8 cellular contexts compared by ENCODE assay signal in the genomic region with DNA sequence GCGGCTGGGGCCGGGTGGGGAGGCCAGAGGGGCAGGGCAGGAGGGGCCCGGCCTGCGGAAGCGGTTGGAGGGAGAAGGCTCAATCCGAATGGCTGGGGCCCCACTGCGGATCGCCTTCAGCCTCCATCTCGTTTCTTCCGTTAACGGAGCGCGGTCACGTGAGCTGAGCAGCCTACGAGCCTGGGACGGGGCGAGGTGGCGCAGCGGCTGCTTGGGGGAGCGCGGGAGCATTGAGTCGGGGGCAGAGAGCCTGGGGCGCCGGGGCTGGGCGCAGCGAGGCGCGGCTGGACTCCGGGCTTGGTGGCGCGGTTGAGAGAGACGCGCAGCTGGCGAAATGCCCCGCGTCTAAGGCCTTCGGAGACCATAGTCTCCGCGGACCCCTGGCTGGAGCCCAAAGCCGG.
DNase-seq lines count a peak whose midpoint lies in the region; ATAC-seq, FAIRE-seq and TF ChIP-seq lines count a peak whose summit lies in the region.
"Not testable (repeated sequence)": the region's sequence is repeated elsewhere in the genome, so short reads cannot be mapped to it uniquely, and the experiment has no call there.

No MANE protein-coding gene starts in this region.

- H3K27me3 ChIP-seq in MM.1S (replicated peaks; ENCODE audit: insufficient read depth, low read length); ectodermal cell (ENCODE audit: control insufficient read depth, insufficient read depth, low read length, poor library complexity, severe bottlenecking); small intestine (ENCODE audit: control insufficient read depth in 2 of 2, insufficient read depth in 2 of 2, low read length in 2 of 2); vagina: not testable (repeated sequence)

- not testable (repeated sequence) for H3K4me1 ChIP-seq in MM.1S (ENCODE audit: low read length); ectodermal cell (ENCODE audit: control insufficient read depth, insufficient read depth, low read length); small intestine (ENCODE audit: control insufficient read depth in 2 of 2, insufficient read depth in 1 of 2, low read depth in 1 of 2, low read length in 1 of 2)
- H3K4me1 ChIP-seq in vagina, result peaks cover 39% of the 10 kb centered on the region

- peak in 1 of 2 donors; percentile 20 for TF ChIP-seq POLR2A in vagina (IDR thresholded peaks at IDR 0.05)

- peak overlapping the region; percentile 46; the same call in 1 of the 2 replicates for H2AFZ ChIP-seq in MM.1S (ENCODE audit: low read length)

- H3K79me2 ChIP-seq in MM.1S (ENCODE audit: low read length), result peaks cover 43% of the 10 kb centered on the region

- not testable (repeated sequence) for H3K9me2 ChIP-seq in MM.1S (replicated peaks; ENCODE audit: insufficient read depth, low read length)

- H3K4me3 ChIP-seq in MM.1S (ENCODE audit: low read length) (peak overlapping the region; percentile 85), ectodermal cell (ENCODE audit: insufficient read depth, low read depth, low read length) (peak overlapping the region; percentile 81), small intestine (ENCODE audit: low read depth in 1 of 2, low read length in 2 of 2) (peak overlapping the region; percentile 73 to 74), vagina (peak overlapping the region; percentile 60 to 69)

- H4K20me1 ChIP-seq in MM.1S (ENCODE audit: insufficient read depth, low read length), result not testable (repeated sequence)

- TF ChIP-seq CTCF in MM.1S (IDR thresholded peaks at IDR 0.05; ENCODE audit: low read length), result peak; percentile 22; the same call in 1 of the 2 replicates
- TF ChIP-seq CTCF in vagina (IDR thresholded peaks at IDR 0.05), result peak in 1 of 3 experiments; percentile 12

- 0% methylated on average over 38 to 40 of the region's 40 CpGs for WGBS in ectodermal cell, 2 experiments
- 0 to 1% (median 1%) methylated on average over 29 to 40 of the region's 40 CpGs for WGBS in small intestine, 3 donors

- not testable (repeated sequence) for H3K9me3 ChIP-seq in MM.1S (replicated peaks; ENCODE audit: insufficient read depth, low read length); ectodermal cell (ENCODE audit: control insufficient read depth, low read length); small intestine (ENCODE audit: control insufficient read depth, low read depth); vagina

- peak overlapping the region; percentile 92 for H3K27ac ChIP-seq in MM.1S (ENCODE audit: low read length)
- peak overlapping the region; percentile 95 for H3K27ac ChIP-seq in ectodermal cell (ENCODE audit: insufficient read depth, low read depth, low read length, poor library complexity, severe bottlenecking)
- peak overlapping the region; percentile 91 to 94 for H3K27ac ChIP-seq in small intestine (ENCODE audit: low read depth in 1 of 2, low read length in 1 of 2)
- peak overlapping the region; percentile 84 for H3K27ac ChIP-seq in vagina

- H3K36me3 ChIP-seq in MM.1S (replicated peaks; ENCODE audit: insufficient read depth, low read length); small intestine (ENCODE audit: control insufficient read depth in 2 of 2, insufficient read depth in 2 of 2, low read length in 2 of 2); vagina: not testable (repeated sequence)
- H3K36me3 ChIP-seq in ectodermal cell (ENCODE audit: control insufficient read depth, insufficient read depth, low read length), result peaks cover 10% of the 10 kb centered on the region

- peaks cover 14% of the 10 kb centered on the region for H3F3A ChIP-seq in MM.1S (ENCODE audit: insufficient read depth, low read length)

- ATAC-seq in GM18517 (IDR thresholded peaks at IDR 0.05; ENCODE audit: unreplicated experiment) (peak; percentile 56), HG02763 (IDR thresholded peaks at IDR 0.05; ENCODE audit: unreplicated experiment) (peak; percentile 62)

- peak overlapping the region; percentile 78; the same call in 1 of the 2 replicates for H3K4me2 ChIP-seq in MM.1S (ENCODE audit: low read depth, low read length)

- H3K9ac ChIP-seq in MM.1S (ENCODE audit: low read length), result peak overlapping the region; percentile 92

- DNase-seq in MM.1S (peak; percentile 91), left kidney (ENCODE audit: low read depth, low spot score) (peak; percentile 95), small intestine (peak; percentile 71)
- DNase-seq in activated CD8-positive, alpha-beta memory T cell treated with anti-CD3 and anti-CD28 coated beads, Interleukin-2, amount 50 U/mL, for 24 hours (ENCODE audit: extremely low read depth), result peak; percentile 74
- DNase-seq in vagina (ENCODE audit: extremely low spot score in 2 of 2), result not testable (repeated sequence)

- FAIRE-seq in small intestine (lab: Jason Lieb, UNC), result not testable (repeated sequence)

- intact Hi-C loops in vagina (cut with DNase I), result not testable (repeated sequence)
